In genomic region chr22:31841029-31841827, GRCh38 we compare ENCODE assay signal across 14 cellular contexts.
DNase-seq lines count a peak whose midpoint lies in the region; ATAC-seq and TF ChIP-seq lines count a peak whose summit lies in the region.
"Had no signal": no experiment of that assay in that cellular context is flagged by ENCODE, and none has a peak within 500 bp of the region (broad histone marks: within the 10 kb centered on the region; RNA-seq: fewer than 3 reads in every experiment).

No MANE protein-coding gene starts in this region.

- H3K4me1 ChIP-seq in mesenchymal stem cell (ENCODE audit: control insufficient read depth, insufficient read depth, low read depth, low read length), result no peaks in the 10 kb centered on the region
- H3K4me1 ChIP-seq in upper lobe of right lung, result no peaks in the 10 kb centered on the region
- H3K4me1 ChIP-seq: Caco-2 had no signal

- H3K4me1 Mint-ChIP-seq in activated naive CD8-positive, alpha-beta T cell treated with anti-CD3 and anti-CD28 coated beads, Interleukin-2, amount 50 U/mL, for 24 hours, result peaks cover 10% of the 10 kb centered on the region
- peaks cover 11% of the 10 kb centered on the region for H3K4me1 Mint-ChIP-seq in activated naive CD8-positive, alpha-beta T cell treated with anti-CD3 and anti-CD28 coated beads for 36 hours
- H3K4me1 Mint-ChIP-seq in brain, result peaks cover 27% of the 10 kb centered on the region
- H3K4me1 Mint-ChIP-seq: activated naive CD4-positive, alpha-beta T cell treated with anti-CD3 and anti-CD28 coated beads, Interleukin-2, amount 50 U/mL, for 24 hours; central memory CD8-positive, alpha-beta T cell had no signal

- H3K27me3 Mint-ChIP-seq in activated naive CD8-positive, alpha-beta T cell treated with anti-CD3 and anti-CD28 coated beads, Interleukin-2, amount 50 U/mL, for 24 hours, result no peaks in the 10 kb centered on the region
- no peaks in the 10 kb centered on the region for H3K27me3 Mint-ChIP-seq in activated naive CD8-positive, alpha-beta T cell treated with anti-CD3 and anti-CD28 coated beads for 36 hours
- H3K27me3 Mint-ChIP-seq in brain, result no peaks in the 10 kb centered on the region
- H3K27me3 Mint-ChIP-seq: activated naive CD4-positive, alpha-beta T cell treated with anti-CD3 and anti-CD28 coated beads, Interleukin-2, amount 50 U/mL, for 24 hours; central memory CD8-positive, alpha-beta T cell had no signal

- peaks cover 43% of the 10 kb centered on the region for H3K36me3 Mint-ChIP-seq in activated naive CD8-positive, alpha-beta T cell treated with anti-CD3 and anti-CD28 coated beads, Interleukin-2, amount 50 U/mL, for 24 hours (ENCODE audit: low read depth)
- H3K36me3 Mint-ChIP-seq in activated naive CD8-positive, alpha-beta T cell treated with anti-CD3 and anti-CD28 coated beads for 36 hours, result peaks cover 13% of the 10 kb centered on the region
- H3K36me3 Mint-ChIP-seq in brain, result peaks cover 71% of the 10 kb centered on the region

- H3K4me2 ChIP-seq in mesenchymal stem cell (ENCODE audit: low read length, poor library complexity, severe bottlenecking), result no peak overlapping the region

- TF ChIP-seq CTCF in brain (conservative IDR thresholded peaks at IDR 0.05) (no peak), upper lobe of right lung (IDR thresholded peaks at IDR 0.05) (no peak)

- H2AK5ac ChIP-seq in mesenchymal stem cell (ENCODE audit: low read length, severe bottlenecking), result no peak overlapping the region

- H3K36me3 ChIP-seq in mesenchymal stem cell (ENCODE audit: control insufficient read depth in 1 of 2, insufficient read depth in 2 of 2, low read depth in 1 of 2, low read length in 2 of 2), result peaks cover 18 to 79% of the 10 kb centered on the region in 2 experiments
- peaks cover 88% of the 10 kb centered on the region for H3K36me3 ChIP-seq in upper lobe of right lung

- no peak overlapping the region for H2AFZ ChIP-seq in mesenchymal stem cell (ENCODE audit: low read depth, low read length)

- H2BK120ac ChIP-seq in mesenchymal stem cell (ENCODE audit: low read depth, low read length), result no peak overlapping the region

- H3K18ac ChIP-seq in mesenchymal stem cell (ENCODE audit: low read depth in 1 of 2, low read length in 2 of 2), result no peak overlapping the region

- no peak overlapping the region for H3K23ac ChIP-seq in mesenchymal stem cell (ENCODE audit: low read length in 2 of 2)

- ATAC-seq in activated naive CD8-positive, alpha-beta T cell treated with anti-CD3 and anti-CD28 coated beads, Interleukin-2, amount 50 U/mL, for 24 hours, result no peak
- ATAC-seq in upper lobe of right lung, result peak; percentile 73
- ATAC-seq in GM19023 (IDR thresholded peaks at IDR 0.05; ENCODE audit: unreplicated experiment), result no peak

- H3K27ac ChIP-seq in mesenchymal stem cell (ENCODE audit: low read length, poor library complexity, severe bottlenecking), result no peak overlapping the region
- H3K27ac ChIP-seq in upper lobe of right lung, result no peak overlapping the region

- no peak overlapping the region for H4K8ac ChIP-seq in mesenchymal stem cell (ENCODE audit: low read length)

- no peak overlapping the region for H3K4ac ChIP-seq in mesenchymal stem cell (ENCODE audit: low read depth in 1 of 2, low read length in 2 of 2)

- no peak overlapping the region for H3K4me3 Mint-ChIP-seq in activated naive CD8-positive, alpha-beta T cell treated with anti-CD3 and anti-CD28 coated beads, Interleukin-2, amount 50 U/mL, for 24 hours
- no peak overlapping the region for H3K4me3 Mint-ChIP-seq in activated naive CD8-positive, alpha-beta T cell treated with anti-CD3 and anti-CD28 coated beads for 36 hours
- H3K4me3 Mint-ChIP-seq in brain, result peak overlapping the region in 3 of 5 experiments; percentile 53 to 80 (median 74)
- H3K4me3 Mint-ChIP-seq: activated naive CD4-positive, alpha-beta T cell treated with anti-CD3 and anti-CD28 coated beads, Interleukin-2, amount 50 U/mL, for 24 hours; central memory CD8-positive, alpha-beta T cell had no signal

- no peaks in the 10 kb centered on the region for H3K79me1 ChIP-seq in mesenchymal stem cell (replicated peaks; ENCODE audit: low read length, poor library complexity, severe bottlenecking)

- no peak overlapping the region for H4K91ac ChIP-seq in mesenchymal stem cell (ENCODE audit: low read length)

- H3K27ac Mint-ChIP-seq in activated naive CD8-positive, alpha-beta T cell treated with anti-CD3 and anti-CD28 coated beads, Interleukin-2, amount 50 U/mL, for 24 hours, result peak overlapping the region; percentile 29
- no peak overlapping the region for H3K27ac Mint-ChIP-seq in activated naive CD8-positive, alpha-beta T cell treated with anti-CD3 and anti-CD28 coated beads for 36 hours
- H3K27ac Mint-ChIP-seq in brain, result peak overlapping the region; percentile 40 to 96 (median 90)
- H3K27ac Mint-ChIP-seq: activated naive CD4-positive, alpha-beta T cell treated with anti-CD3 and anti-CD28 coated beads, Interleukin-2, amount 50 U/mL, for 24 hours had no signal

- peak overlapping the region; percentile 34 for H3K9ac ChIP-seq in mesenchymal stem cell (ENCODE audit: low read length)

- no peak overlapping the region for H2BK5ac ChIP-seq in mesenchymal stem cell (ENCODE audit: low read depth, low read length, poor library complexity, severe bottlenecking)

- H3K14ac ChIP-seq in mesenchymal stem cell (ENCODE audit: low read length in 2 of 2), result no peak overlapping the region

- H3K27me3 ChIP-seq in mesenchymal stem cell (ENCODE audit: control insufficient read depth in 1 of 2, insufficient read depth in 1 of 2, low read length in 2 of 2), result no peaks in the 10 kb centered on the region
- H3K27me3 ChIP-seq in upper lobe of right lung, result no peaks in the 10 kb centered on the region

- H3K9me3 Mint-ChIP-seq in activated naive CD8-positive, alpha-beta T cell treated with anti-CD3 and anti-CD28 coated beads, Interleukin-2, amount 50 U/mL, for 24 hours, result no peaks in the 10 kb centered on the region
- no peaks in the 10 kb centered on the region for H3K9me3 Mint-ChIP-seq in activated naive CD8-positive, alpha-beta T cell treated with anti-CD3 and anti-CD28 coated beads for 36 hours
- H3K9me3 Mint-ChIP-seq in brain, result no peaks in the 10 kb centered on the region
- H3K9me3 Mint-ChIP-seq: activated naive CD4-positive, alpha-beta T cell treated with anti-CD3 and anti-CD28 coated beads, Interleukin-2, amount 50 U/mL, for 24 hours; central memory CD8-positive, alpha-beta T cell had no signal

- H3K4me3 ChIP-seq in mesenchymal stem cell (ENCODE audit: insufficient read depth in 1 of 2, low read depth in 1 of 2, low read length in 2 of 2) (peak overlapping the region in 1 of 2 experiments; percentile 60), upper lobe of right lung (peak overlapping the region; percentile 2)

- intact Hi-C loops in upper lobe of right lung (cut with DNase I), result no loop called here

- no peak overlapping the region for H2BK12ac ChIP-seq in mesenchymal stem cell (ENCODE audit: low read length in 2 of 2)

- H3K9me3 ChIP-seq in mesenchymal stem cell (ENCODE audit: control insufficient read depth, low read length), result peaks cover 3% of the 10 kb centered on the region
- no peaks in the 10 kb centered on the region for H3K9me3 ChIP-seq in upper lobe of right lung
- H3K9me3 ChIP-seq: Caco-2 had no signal

- WGBS in mesenchymal stem cell, result 97% methylated on average over 7 of the region's 8 CpGs

- no peak overlapping the region for H2BK15ac ChIP-seq in mesenchymal stem cell (ENCODE audit: low read depth, poor library complexity, severe bottlenecking)

- no peak for DNase-seq in activated naive CD8-positive, alpha-beta T cell treated with anti-CD3 and anti-CD28 coated beads, Interleukin-2, amount 50 U/mL, for 24 hours
- no peak for DNase-seq in activated naive CD8-positive, alpha-beta T cell treated with anti-CD3 and anti-CD28 coated beads for 36 hours
- DNase-seq in mesenchymal stem cell (no peak), upper lobe of right lung (no peak), DMS53 (lab: John Stamatoyannopoulos, UW) (no peak), SKM-1 treated with dmso at 0.1 percent for 144 hours (lab: John Stamatoyannopoulos, UW; ENCODE audit: unreplicated experiment) (no peak)
- DNase-seq: activated CD8-positive, alpha-beta memory T cell treated with anti-CD3 and anti-CD28 coated beads, Interleukin-2, amount 50 U/mL, for 48 hours; Caco-2; IMR-90; NK-92 treated with Interleukin-12 subunit alpha and Interleukin-12 subunit beta, amount 100 ng/mL, for 24 hours had no signal

Comparison
In these comparisons a context has a peak if more than half of its experiments do, and no peak if none do; other contexts are left out.
1. H3K4me3 Mint-ChIP-seq: peak in brain (3 of 5); none in activated naive CD8-positive, alpha-beta T cell treated with anti-CD3 and anti-CD28 coated beads, Interleukin-2, amount 50 U/mL, for 24 hours (single experiment) and activated naive CD8-positive, alpha-beta T cell treated with anti-CD3 and anti-CD28 coated beads for 36 hours (single experiment).